ENCODE assay signal across 9 cellular contexts in genomic region chr11:9362393-9362863, GRCh38. TPM values are rescaled to one million over a fixed set of nuclear protein-coding genes. Genes with fewer than 3 reads are reported as not detected.
DNase-seq lines count a peak whose midpoint lies in the region; ATAC-seq and TF ChIP-seq lines count a peak whose summit lies in the region.
"Had no signal": no experiment of that assay in that cellular context is flagged by ENCODE, and none has a peak within 500 bp of the region (broad histone marks: within the 10 kb centered on the region; RNA-seq: fewer than 3 reads in every experiment).

No MANE protein-coding gene starts in this region.

- ATAC-seq in effector memory CD8-positive, alpha-beta T cell (replicated peaks): no peak
- no peak for ATAC-seq in GM21723 (IDR thresholded peaks at IDR 0.05; ENCODE audit: unreplicated experiment)
- no peak for ATAC-seq in GM19395 (IDR thresholded peaks at IDR 0.05; ENCODE audit: unreplicated experiment)

- H3K27me3 Mint-ChIP-seq in effector memory CD8-positive, alpha-beta T cell: no peaks in the 10 kb centered on the region
- no peaks in the 10 kb centered on the region for H3K27me3 Mint-ChIP-seq in neural crest cell (ENCODE audit: low read depth)

- H3K27ac Mint-ChIP-seq in effector memory CD8-positive, alpha-beta T cell: peak overlapping the region; percentile 83 to 94
- H3K27ac Mint-ChIP-seq in neural crest cell (ENCODE audit: unreplicated experiment): peak overlapping the region; percentile 22

- peaks cover 14% of the 10 kb centered on the region for H3K36me3 Mint-ChIP-seq in effector memory CD8-positive, alpha-beta T cell (ENCODE audit: insufficient read depth)
- H3K36me3 Mint-ChIP-seq in neural crest cell (ENCODE audit: low read depth): no peaks in the 10 kb centered on the region

- H3K4me1 Mint-ChIP-seq in effector memory CD8-positive, alpha-beta T cell (ENCODE audit: low read depth in 2 of 2): peaks cover 8 to 12% of the 10 kb centered on the region in 2 donors
- H3K4me1 Mint-ChIP-seq in neural crest cell: peaks cover 26% of the 10 kb centered on the region

- peak overlapping the region; percentile 99 for H3K27ac ChIP-seq in C4-2B

- TF ChIP-seq CTCF in C4-2B (conservative IDR thresholded peaks at IDR 0.05) (no peak), neural crest cell (conservative IDR thresholded peaks at IDR 0.05) (no peak)

- H3K9me3 Mint-ChIP-seq in effector memory CD8-positive, alpha-beta T cell: no peaks in the 10 kb centered on the region
- no peaks in the 10 kb centered on the region for H3K9me3 Mint-ChIP-seq in neural crest cell

- H3K4me3 Mint-ChIP-seq in effector memory CD8-positive, alpha-beta T cell: no peak overlapping the region
- no peak overlapping the region for H3K4me3 Mint-ChIP-seq in neural crest cell

- DNase-seq in NCI-H2227 (lab: John Stamatoyannopoulos, UW; ENCODE audit: unreplicated experiment) (peak; percentile 36), neural crest cell (ENCODE audit: low read depth, low spot score) (no peak), D341Med (ENCODE audit: low spot score) (no peak), SIG-M5 (lab: John Stamatoyannopoulos, UW) (no peak)
- DNase-seq in effector memory CD8-positive, alpha-beta T cell: no peak
- DNase-seq: NCI-H1092 treated with DMSO at 0.1 percent for 48 hours had no signal

RNA-seq across cellular contexts. Expression of gene IPO7, which starts 22.0 kb away (rescaled TPM):
- 199 and 223 TPM in 2 replicates for total RNA-seq in neural crest cell

RNA-seq across cellular contexts. Expression of gene TMEM41B, which starts 48.0 kb away (rescaled TPM):
- total RNA-seq in neural crest cell: 33.4 and 36.9 TPM in 2 replicates
